28 cellular contexts compared by ENCODE assay signal in genomic region chr7:71904486-71904885, GRCh38.
"Had no signal": no experiment of that assay in that cellular context is flagged by ENCODE, and none has a peak within 500 bp of the region (broad histone marks: within the 10 kb centered on the region; RNA-seq: fewer than 3 reads in every experiment).

No MANE protein-coding gene starts in this region.

- H3K4me2 ChIP-seq: neural progenitor cell, smooth muscle cell had no signal

- H3K9me3 ChIP-seq: ovary, testis, upper lobe of right lung, uterus had no signal

- H3K79me2 ChIP-seq: parathyroid adenoma had no signal

- H3K27ac ChIP-seq: neural progenitor cell, ovary, parathyroid adenoma, psoas muscle, skin epidermis, spleen, suprapubic skin, testis, tibial artery, transverse colon, upper lobe of right lung, uterus had no signal

- H3K36me3 ChIP-seq: neural progenitor cell, ovary, spleen, suprapubic skin, tibial artery, transverse colon, upper lobe of right lung, uterus had no signal

- ATAC-seq: natural killer cell; psoas muscle; right cardiac atrium; sciatic nerve; stimulated activated memory B cell treated with anti-CD40 and anti-IgM and Interleukin-4, amounts not matched to agents 10 μg/mL and 1 μg/mL and 100 μg/mL, for 72 hours; stimulated activated naive CD8-positive, alpha-beta T cell treated with anti-CD3 and anti-CD28 coated beads, Interleukin-15, amount 100 ng/mL, for 72 hours; stimulated activated naive CD8-positive, alpha-beta T cell treated with anti-CD3 and anti-CD28 coated beads, Interleukin-15, Interleukin-2, amounts not matched to agents 100 U/mL and 50 U/mL, for 24 hours; upper lobe of right lung had no signal

- H3K9ac ChIP-seq: neural progenitor cell, parathyroid adenoma had no signal

- H3K27me3 ChIP-seq: neural progenitor cell, ovary, spleen, suprapubic skin, testis, tibial artery, transverse colon, upper lobe of right lung, uterus had no signal

- H2AFZ ChIP-seq: neural progenitor cell, parathyroid adenoma had no signal

- H3K4me1 ChIP-seq: neural progenitor cell, parathyroid adenoma, psoas muscle, spleen, suprapubic skin, testis, tibial artery, transverse colon, upper lobe of right lung, uterus had no signal

- DNase-seq: natural killer cell; occipital lobe; ovary; posterior cingulate gyrus; psoas muscle; right cardiac atrium; spleen; stimulated activated CD4-positive, alpha-beta T cell treated with anti-CD3 and anti-CD28 coated beads, Interleukin-12 subunit alpha, Interleukin-12 subunit beta, amount 100 ng/mL, for 4 hours; stimulated activated CD4-positive, alpha-beta T cell treated with anti-CD3 and anti-CD28 coated beads, Interleukin-1b, Interleukin-23, amount 100 ng/mL, for 48 hours; stimulated activated CD4-positive, alpha-beta T cell treated with anti-CD3 and anti-CD28 coated beads, Interleukin-4, amount 100 ng/mL, for 1 hour; stimulated activated CD4-positive, alpha-beta T cell treated with anti-CD3 and anti-CD28 coated beads, Interleukin-4, amount 100 ng/mL, for 4 hours; stimulated activated CD8-positive, alpha-beta memory T cell treated with anti-CD3 and anti-CD28 coated beads, Interleukin-4, amount 100 ng/mL, for 48 hours; stimulated activated naive CD4-positive, alpha-beta T cell; stimulated activated naive CD8-positive, alpha-beta T cell treated with anti-CD3 and anti-CD28 coated beads, Interleukin-15, amount 100 ng/mL, for 72 hours; stimulated activated naive CD8-positive, alpha-beta T cell treated with anti-CD3 and anti-CD28 coated beads, Interleukin-15, Interleukin-2, amounts not matched to agents 100 U/mL and 50 U/mL, for 24 hours; substantia nigra; testis; tibial artery; transverse colon; upper lobe of right lung; uterus had no signal

- H3K4me3 ChIP-seq: neural progenitor cell, ovary, psoas muscle, skin epidermis, smooth muscle cell, spleen, suprapubic skin, testis, tibial artery, transverse colon, upper lobe of right lung, uterus had no signal
